In genomic region chr6:114569643-114570042, GRCh38 we compare ENCODE assay signal across 20 cellular contexts.
"Had no signal": no experiment of that assay in that cellular context is flagged by ENCODE, and none has a peak within 500 bp of the region (broad histone marks: within the 10 kb centered on the region; RNA-seq: fewer than 3 reads in every experiment).

No MANE protein-coding gene starts in this region.

- H3K4me3 Mint-ChIP-seq: activated CD4-positive, alpha-beta T cell treated with anti-CD3 and anti-CD28 coated beads, Interleukin-2, amount 10 ng/mL, durations not matched to agents 7 days and 5 days; naive thymus-derived CD8-positive, alpha-beta T cell; stimulated activated memory B cell treated with anti-CD40 and anti-IgM and Interleukin-4, amounts not matched to agents 10 μg/mL and 1 μg/mL and 100 μg/mL, for 72 hours had no signal

- H3K36me3 ChIP-seq: adrenal gland, gastroesophageal sphincter, heart left ventricle, neutrophil, sigmoid colon, upper lobe of right lung had no signal

- H3K9ac ChIP-seq: parathyroid adenoma had no signal

- H3K4me1 Mint-ChIP-seq: activated CD4-positive, alpha-beta T cell treated with anti-CD3 and anti-CD28 coated beads, Interleukin-2, amount 10 ng/mL, durations not matched to agents 7 days and 5 days; naive thymus-derived CD8-positive, alpha-beta T cell; stimulated activated memory B cell treated with anti-CD40 and anti-IgM and Interleukin-4, amounts not matched to agents 10 μg/mL and 1 μg/mL and 100 μg/mL, for 72 hours had no signal

- H3K36me3 Mint-ChIP-seq: activated naive CD4-positive, alpha-beta T cell treated with anti-CD3 and anti-CD28 coated beads, Interleukin-2, amount 50 U/mL, for 72 hours; stimulated activated memory B cell treated with anti-CD40 and anti-IgM and Interleukin-4, amounts not matched to agents 10 μg/mL and 1 μg/mL and 100 μg/mL, for 72 hours had no signal

- H3K79me2 ChIP-seq: parathyroid adenoma had no signal

- H3K9me3 ChIP-seq: adrenal gland, gastroesophageal sphincter, sigmoid colon, testis had no signal

- H3K27me3 ChIP-seq: adrenal gland, gastroesophageal sphincter, heart left ventricle, neutrophil, sigmoid colon, testis, upper lobe of right lung had no signal

- DNase-seq: activated CD4-positive, alpha-beta T cell treated with anti-CD3 and anti-CD28 coated beads, Interleukin-2, amount 10 ng/mL, durations not matched to agents 7 days and 5 days; activated CD8-positive, alpha-beta memory T cell treated with anti-CD3 and anti-CD28 coated beads for 24 hours; activated gamma-delta T cell; adrenal gland; cerebellar nuclear complex; cortex of kidney; heart left ventricle; naive thymus-derived CD8-positive, alpha-beta T cell; sigmoid colon; stimulated activated CD4-positive, alpha-beta T cell treated with anti-CD3 and anti-CD28 coated beads, Interleukin-4, amount 100 ng/mL, for 4 hours; T-helper 9 cell; testis; upper lobe of right lung had no signal

- H3K4me1 ChIP-seq: adrenal gland, gastroesophageal sphincter, heart left ventricle, parathyroid adenoma, sigmoid colon, testis, upper lobe of right lung had no signal

- ATAC-seq: activated CD4-positive, CD25-positive, alpha-beta regulatory T cell treated with anti-CD3 and anti-CD28 coated beads, Interleukin-2, amount 50 U/mL, for 24 hours; activated naive CD4-positive, alpha-beta T cell treated with anti-CD3 and anti-CD28 coated beads, Interleukin-2, amount 50 U/mL, for 72 hours; esophagus mucosa; gastroesophageal sphincter; heart left ventricle; naive thymus-derived CD8-positive, alpha-beta T cell; stimulated activated memory B cell treated with anti-CD40 and anti-IgM and Interleukin-4, amounts not matched to agents 10 μg/mL and 1 μg/mL and 100 μg/mL, for 72 hours; upper lobe of right lung had no signal

- H2AFZ ChIP-seq: parathyroid adenoma had no signal

- H3K9me3 Mint-ChIP-seq: activated CD4-positive, alpha-beta T cell treated with anti-CD3 and anti-CD28 coated beads, Interleukin-2, amount 10 ng/mL, durations not matched to agents 7 days and 5 days had no signal

- H3K27ac Mint-ChIP-seq: activated CD4-positive, alpha-beta T cell treated with anti-CD3 and anti-CD28 coated beads, Interleukin-2, amount 10 ng/mL, durations not matched to agents 7 days and 5 days; activated naive CD4-positive, alpha-beta T cell treated with anti-CD3 and anti-CD28 coated beads, Interleukin-2, amount 50 U/mL, for 72 hours; naive thymus-derived CD8-positive, alpha-beta T cell; stimulated activated memory B cell treated with anti-CD40 and anti-IgM and Interleukin-4, amounts not matched to agents 10 μg/mL and 1 μg/mL and 100 μg/mL, for 72 hours had no signal

- H3K4me3 ChIP-seq: adrenal gland, gastroesophageal sphincter, heart left ventricle, sigmoid colon, testis, upper lobe of right lung had no signal

- H3K27ac ChIP-seq: adrenal gland, gastroesophageal sphincter, heart left ventricle, neutrophil, parathyroid adenoma, sigmoid colon, testis, upper lobe of right lung had no signal

- H3K27me3 Mint-ChIP-seq: activated CD4-positive, alpha-beta T cell treated with anti-CD3 and anti-CD28 coated beads, Interleukin-2, amount 10 ng/mL, durations not matched to agents 7 days and 5 days; naive thymus-derived CD8-positive, alpha-beta T cell; stimulated activated memory B cell treated with anti-CD40 and anti-IgM and Interleukin-4, amounts not matched to agents 10 μg/mL and 1 μg/mL and 100 μg/mL, for 72 hours had no signal
